ENCODE assay signal across 1 cellular context in the genomic region with DNA sequence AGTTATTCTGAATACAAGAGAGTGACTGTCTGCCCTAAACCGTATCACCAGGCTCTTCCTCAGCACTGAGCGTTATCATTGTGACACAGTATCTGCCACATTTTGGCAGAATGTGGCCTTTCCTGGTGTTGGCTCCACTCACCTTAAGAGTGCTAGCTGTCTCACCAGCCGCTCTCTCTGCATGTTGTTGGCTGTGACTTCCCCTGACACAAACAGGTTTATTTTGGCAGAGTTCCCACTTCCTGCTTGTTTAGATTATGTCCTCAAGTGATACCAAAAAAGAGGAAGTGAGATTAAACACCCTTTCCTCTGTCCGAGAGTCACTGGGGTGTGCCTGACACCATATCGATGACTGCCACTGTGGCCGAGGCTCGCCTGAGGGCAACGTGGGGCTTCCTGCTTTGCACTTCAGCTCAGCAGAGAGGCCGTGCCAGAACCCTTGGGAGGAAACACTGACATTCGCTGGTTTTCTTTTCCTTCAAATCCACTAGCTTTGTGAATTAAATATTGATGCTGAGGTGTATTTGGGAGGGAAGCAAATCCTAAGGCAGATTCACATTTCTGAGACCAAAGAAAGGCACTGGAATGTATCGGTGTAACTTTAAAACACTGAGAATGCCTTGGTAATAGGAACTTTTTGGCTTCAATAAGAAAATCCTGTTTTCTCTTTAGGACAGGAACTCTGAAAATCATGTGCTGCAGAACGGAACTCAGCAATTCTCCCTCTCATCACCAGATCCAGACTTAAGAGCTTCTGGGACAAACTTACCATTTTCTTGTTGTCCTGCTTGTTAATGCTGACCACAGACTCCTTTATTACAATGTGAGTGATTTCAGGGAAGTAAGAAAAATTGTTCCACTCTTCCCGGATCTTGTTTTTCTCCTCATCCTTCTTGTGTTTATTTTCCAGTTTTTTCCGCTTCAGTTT.
TF ChIP-seq lines count a peak whose summit lies in the region.

No MANE protein-coding gene starts in this region.

TF ChIP-seq in HEK293, 187 proteins besides CTCF, POLR2A, EP300 and RAD21 (continued from another document):
- TF ChIP-seq, protein P1, sequence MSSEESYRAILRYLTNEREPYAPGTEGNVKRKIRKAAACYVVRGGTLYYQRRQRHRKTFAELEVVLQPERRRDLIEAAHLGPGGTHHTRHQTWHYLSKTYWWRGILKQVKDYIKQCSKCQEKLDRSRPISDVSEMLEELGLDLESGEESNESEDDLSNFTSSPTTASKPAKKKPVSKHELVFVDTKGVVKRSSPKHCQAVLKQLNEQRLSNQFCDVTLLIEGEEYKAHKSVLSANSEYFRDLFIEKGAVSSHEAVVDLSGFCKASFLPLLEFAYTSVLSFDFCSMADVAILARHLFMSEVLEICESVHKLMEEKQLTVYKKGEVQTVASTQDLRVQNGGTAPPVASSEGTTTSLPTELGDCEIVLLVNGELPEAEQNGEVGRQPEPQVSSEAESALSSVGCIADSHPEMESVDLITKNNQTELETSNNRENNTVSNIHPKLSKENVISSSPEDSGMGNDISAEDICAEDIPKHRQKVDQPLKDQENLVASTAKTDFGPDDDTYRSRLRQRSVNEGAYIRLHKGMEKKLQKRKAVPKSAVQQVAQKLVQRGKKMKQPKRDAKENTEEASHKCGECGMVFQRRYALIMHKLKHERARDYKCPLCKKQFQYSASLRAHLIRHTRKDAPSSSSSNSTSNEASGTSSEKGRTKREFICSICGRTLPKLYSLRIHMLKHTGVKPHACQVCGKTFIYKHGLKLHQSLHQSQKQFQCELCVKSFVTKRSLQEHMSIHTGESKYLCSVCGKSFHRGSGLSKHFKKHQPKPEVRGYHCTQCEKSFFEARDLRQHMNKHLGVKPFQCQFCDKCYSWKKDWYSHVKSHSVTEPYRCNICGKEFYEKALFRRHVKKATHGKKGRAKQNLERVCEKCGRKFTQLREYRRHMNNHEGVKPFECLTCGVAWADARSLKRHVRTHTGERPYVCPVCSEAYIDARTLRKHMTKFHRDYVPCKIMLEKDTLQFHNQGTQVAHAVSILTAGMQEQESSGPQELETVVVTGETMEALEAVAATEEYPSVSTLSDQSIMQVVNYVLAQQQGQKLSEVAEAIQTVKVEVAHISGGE (tag by site-specific recombination; conservative IDR thresholded peaks at IDR 0.05; ENCODE audit: low read depth) = no peak
- TF ChIP-seq ZNF530 (tag by site-specific recombination; IDR thresholded peaks at IDR 0.05; ENCODE audit: low read depth) (no peak), ZNF335 (tag by site-specific recombination; conservative IDR thresholded peaks at IDR 0.05) (no peak), ZNF121 (tag by site-specific recombination; IDR thresholded peaks at IDR 0.05) (no peak), MEIS1 (CRISPR knock-in tag; IDR thresholded peaks at IDR 0.05; ENCODE audit: borderline replicate concordance) (no peak), ZNF148 (tag by site-specific recombination; IDR thresholded peaks at IDR 0.05; ENCODE audit: borderline replicate concordance) (no peak), ZFP3 (tag by site-specific recombination; IDR thresholded peaks at IDR 0.05; ENCODE audit: low read depth) (no peak), ZNF510 (tag by site-specific recombination; IDR thresholded peaks at IDR 0.05; ENCODE audit: insufficient replicate concordance) (no peak), ZNF555 (tag by site-specific recombination; conservative IDR thresholded peaks at IDR 0.05) (no peak), ZNF274 (IDR thresholded peaks at IDR 0.05; ENCODE audit: low read length) (no peak), ZNF274 (tag by site-specific recombination; IDR thresholded peaks at IDR 0.05; ENCODE audit: borderline replicate concordance) (no peak), ZNF324 (tag by site-specific recombination; IDR thresholded peaks at IDR 0.05) (no peak), MZF1 (tag by site-specific recombination; IDR thresholded peaks at IDR 0.05; ENCODE audit: borderline replicate concordance) (no peak), ZNF596 (tag by site-specific recombination; IDR thresholded peaks at IDR 0.05) (no peak), ZNF600 (tag by site-specific recombination; IDR thresholded peaks at IDR 0.05) (peak; percentile 24; the same call in 1 of the 2 replicates), ZNF645 (tag by site-specific recombination; IDR thresholded peaks at IDR 0.05) (no peak), ZNF433 (tag by site-specific recombination; IDR thresholded peaks at IDR 0.05; ENCODE audit: low read depth) (no peak), ZNF610 (tag by site-specific recombination; IDR thresholded peaks at IDR 0.05; ENCODE audit: borderline replicate concordance) (peak; percentile 76; the same call in 1 of the 2 replicates), REPIN1 (tag by site-specific recombination; IDR thresholded peaks at IDR 0.05; ENCODE audit: low read depth) (no peak), TCF7L2 (IDR thresholded peaks at IDR 0.05; ENCODE audit: borderline replicate concordance, low read depth, low read length) (no peak), ZBTB7A (tag by site-specific recombination; IDR thresholded peaks at IDR 0.05; ENCODE audit: low read depth) (no peak), ZNF701 (tag by site-specific recombination; IDR thresholded peaks at IDR 0.05) (no peak), ZNF114 (tag by site-specific recombination; IDR thresholded peaks at IDR 0.05) (no peak), ZNF423 (tag by site-specific recombination; IDR thresholded peaks at IDR 0.05) (no peak), ZSCAN4 (tag by site-specific recombination; IDR thresholded peaks at IDR 0.05) (no peak), ZNF837 (tag by site-specific recombination; IDR thresholded peaks at IDR 0.05) (no peak)
- TF ChIP-seq, protein P2, sequence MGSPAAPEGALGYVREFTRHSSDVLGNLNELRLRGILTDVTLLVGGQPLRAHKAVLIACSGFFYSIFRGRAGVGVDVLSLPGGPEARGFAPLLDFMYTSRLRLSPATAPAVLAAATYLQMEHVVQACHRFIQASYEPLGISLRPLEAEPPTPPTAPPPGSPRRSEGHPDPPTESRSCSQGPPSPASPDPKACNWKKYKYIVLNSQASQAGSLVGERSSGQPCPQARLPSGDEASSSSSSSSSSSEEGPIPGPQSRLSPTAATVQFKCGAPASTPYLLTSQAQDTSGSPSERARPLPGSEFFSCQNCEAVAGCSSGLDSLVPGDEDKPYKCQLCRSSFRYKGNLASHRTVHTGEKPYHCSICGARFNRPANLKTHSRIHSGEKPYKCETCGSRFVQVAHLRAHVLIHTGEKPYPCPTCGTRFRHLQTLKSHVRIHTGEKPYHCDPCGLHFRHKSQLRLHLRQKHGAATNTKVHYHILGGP (tag by site-specific recombination; IDR thresholded peaks at IDR 0.05) = 0 out of 2 replicates have a peak, but pooled peaks have one; percentile 28
- TF ChIP-seq, protein P3, sequence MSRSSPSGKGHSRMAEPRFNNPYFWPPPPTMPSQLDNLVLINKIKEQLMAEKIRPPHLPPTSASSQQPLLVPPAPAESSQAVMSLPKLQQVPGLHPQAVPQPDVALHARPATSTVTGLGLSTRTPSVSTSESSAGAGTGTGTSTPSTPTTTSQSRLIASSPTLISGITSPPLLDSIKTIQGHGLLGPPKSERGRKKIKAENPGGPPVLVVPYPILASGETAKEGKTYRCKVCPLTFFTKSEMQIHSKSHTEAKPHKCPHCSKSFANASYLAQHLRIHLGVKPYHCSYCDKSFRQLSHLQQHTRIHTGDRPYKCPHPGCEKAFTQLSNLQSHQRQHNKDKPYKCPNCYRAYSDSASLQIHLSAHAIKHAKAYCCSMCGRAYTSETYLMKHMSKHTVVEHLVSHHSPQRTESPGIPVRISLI (tag by site-specific recombination; IDR thresholded peaks at IDR 0.05) = no peak
- TF ChIP-seq, protein P4, sequence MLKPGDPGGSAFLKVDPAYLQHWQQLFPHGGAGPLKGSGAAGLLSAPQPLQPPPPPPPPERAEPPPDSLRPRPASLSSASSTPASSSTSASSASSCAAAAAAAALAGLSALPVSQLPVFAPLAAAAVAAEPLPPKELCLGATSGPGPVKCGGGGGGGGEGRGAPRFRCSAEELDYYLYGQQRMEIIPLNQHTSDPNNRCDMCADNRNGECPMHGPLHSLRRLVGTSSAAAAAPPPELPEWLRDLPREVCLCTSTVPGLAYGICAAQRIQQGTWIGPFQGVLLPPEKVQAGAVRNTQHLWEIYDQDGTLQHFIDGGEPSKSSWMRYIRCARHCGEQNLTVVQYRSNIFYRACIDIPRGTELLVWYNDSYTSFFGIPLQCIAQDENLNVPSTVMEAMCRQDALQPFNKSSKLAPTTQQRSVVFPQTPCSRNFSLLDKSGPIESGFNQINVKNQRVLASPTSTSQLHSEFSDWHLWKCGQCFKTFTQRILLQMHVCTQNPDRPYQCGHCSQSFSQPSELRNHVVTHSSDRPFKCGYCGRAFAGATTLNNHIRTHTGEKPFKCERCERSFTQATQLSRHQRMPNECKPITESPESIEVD (tag by site-specific recombination; IDR thresholded peaks at IDR 0.05) = peak; percentile 32; the same call in 1 of the 2 replicates
- TF ChIP-seq, protein P5, sequence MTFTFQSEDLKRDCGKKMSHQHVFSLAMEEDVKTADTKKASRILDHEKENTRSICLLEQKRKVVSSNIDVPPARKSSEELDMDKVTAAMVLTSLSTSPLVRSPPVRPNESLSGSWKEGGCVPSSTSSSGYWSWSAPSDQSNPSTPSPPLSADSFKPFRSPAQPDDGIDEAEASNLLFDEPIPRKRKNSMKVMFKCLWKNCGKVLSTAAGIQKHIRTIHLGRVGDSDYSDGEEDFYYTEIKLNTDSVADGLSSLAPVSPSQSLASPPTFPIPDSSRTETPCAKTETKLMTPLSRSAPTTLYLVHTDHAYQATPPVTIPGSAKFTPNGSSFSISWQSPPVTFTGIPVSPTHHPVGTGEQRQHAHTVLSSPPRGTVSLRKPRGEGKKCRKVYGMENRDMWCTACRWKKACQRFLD (tag by site-specific recombination; IDR thresholded peaks at IDR 0.05) = no peak
- TF ChIP-seq, protein P6, sequence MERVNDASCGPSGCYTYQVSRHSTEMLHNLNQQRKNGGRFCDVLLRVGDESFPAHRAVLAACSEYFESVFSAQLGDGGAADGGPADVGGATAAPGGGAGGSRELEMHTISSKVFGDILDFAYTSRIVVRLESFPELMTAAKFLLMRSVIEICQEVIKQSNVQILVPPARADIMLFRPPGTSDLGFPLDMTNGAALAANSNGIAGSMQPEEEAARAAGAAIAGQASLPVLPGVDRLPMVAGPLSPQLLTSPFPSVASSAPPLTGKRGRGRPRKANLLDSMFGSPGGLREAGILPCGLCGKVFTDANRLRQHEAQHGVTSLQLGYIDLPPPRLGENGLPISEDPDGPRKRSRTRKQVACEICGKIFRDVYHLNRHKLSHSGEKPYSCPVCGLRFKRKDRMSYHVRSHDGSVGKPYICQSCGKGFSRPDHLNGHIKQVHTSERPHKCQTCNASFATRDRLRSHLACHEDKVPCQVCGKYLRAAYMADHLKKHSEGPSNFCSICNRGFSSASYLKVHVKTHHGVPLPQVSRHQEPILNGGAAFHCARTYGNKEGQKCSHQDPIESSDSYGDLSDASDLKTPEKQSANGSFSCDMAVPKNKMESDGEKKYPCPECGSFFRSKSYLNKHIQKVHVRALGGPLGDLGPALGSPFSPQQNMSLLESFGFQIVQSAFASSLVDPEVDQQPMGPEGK (tag by site-specific recombination; IDR thresholded peaks at IDR 0.05) = no peak
- TF ChIP-seq, protein P7, sequence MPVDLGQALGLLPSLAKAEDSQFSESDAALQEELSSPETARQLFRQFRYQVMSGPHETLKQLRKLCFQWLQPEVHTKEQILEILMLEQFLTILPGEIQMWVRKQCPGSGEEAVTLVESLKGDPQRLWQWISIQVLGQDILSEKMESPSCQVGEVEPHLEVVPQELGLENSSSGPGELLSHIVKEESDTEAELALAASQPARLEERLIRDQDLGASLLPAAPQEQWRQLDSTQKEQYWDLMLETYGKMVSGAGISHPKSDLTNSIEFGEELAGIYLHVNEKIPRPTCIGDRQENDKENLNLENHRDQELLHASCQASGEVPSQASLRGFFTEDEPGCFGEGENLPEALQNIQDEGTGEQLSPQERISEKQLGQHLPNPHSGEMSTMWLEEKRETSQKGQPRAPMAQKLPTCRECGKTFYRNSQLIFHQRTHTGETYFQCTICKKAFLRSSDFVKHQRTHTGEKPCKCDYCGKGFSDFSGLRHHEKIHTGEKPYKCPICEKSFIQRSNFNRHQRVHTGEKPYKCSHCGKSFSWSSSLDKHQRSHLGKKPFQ (tag by site-specific recombination; IDR thresholded peaks at IDR 0.05) = no peak
